ENCODE assay signal across 19 cellular contexts in the genomic region with DNA sequence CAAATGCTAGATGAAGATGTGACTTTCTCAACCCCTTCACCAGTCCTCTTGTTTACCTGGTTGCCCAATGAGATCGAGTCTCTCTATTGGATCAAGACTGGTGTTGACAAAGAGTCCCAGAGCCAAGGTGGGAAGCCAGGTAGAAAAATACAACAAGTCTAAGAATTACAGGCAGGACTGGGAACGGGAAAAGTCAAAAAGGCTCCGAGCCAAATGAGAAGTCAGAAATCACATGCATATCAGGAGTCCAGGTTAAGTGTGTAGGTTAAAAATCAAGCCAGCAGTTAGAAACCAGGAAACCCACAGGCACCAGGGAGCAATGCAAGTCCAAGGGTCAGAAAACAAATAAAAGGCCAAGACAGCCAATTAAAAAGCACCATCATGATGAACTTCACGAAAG. TPM values are rescaled to one million over a fixed set of nuclear protein-coding genes. Genes with fewer than 3 reads are reported as not detected.
DNase-seq lines count a peak whose midpoint lies in the region; ATAC-seq, FAIRE-seq and TF ChIP-seq lines count a peak whose summit lies in the region.
"Had no signal": no experiment of that assay in that cellular context is flagged by ENCODE, and none has a peak within 500 bp of the region (broad histone marks: within the 10 kb centered on the region; RNA-seq: fewer than 3 reads in every experiment).

No MANE protein-coding gene starts in this region.

- H3K36me3 ChIP-seq in heart left ventricle (no peaks in the 10 kb centered on the region), kidney (ENCODE audit: control insufficient read depth in 1 of 2, insufficient read depth in 2 of 2, low read length in 2 of 2) (no peaks in the 10 kb centered on the region), mucosa of rectum (ENCODE audit: control insufficient read depth in 2 of 2, insufficient read depth in 2 of 2, low read length in 2 of 2) (no peaks in the 10 kb centered on the region), upper lobe of right lung (no peaks in the 10 kb centered on the region), aorta (ENCODE audit: control insufficient read depth in 1 of 2, insufficient read depth in 2 of 2, low read length in 1 of 2) (no peaks in the 10 kb centered on the region)
- H3K36me3 ChIP-seq: SJCRH30 had no signal

- no peak for ATAC-seq in heart left ventricle
- no peak for ATAC-seq in right cardiac atrium
- ATAC-seq in upper lobe of right lung, result no peak
- ATAC-seq in GM21528 (IDR thresholded peaks at IDR 0.05; ENCODE audit: low FRiP score, unreplicated experiment), result no peak
- ATAC-seq in aorta (ENCODE audit: low FRiP score), result no peak
- no peak for ATAC-seq in GM18502 (IDR thresholded peaks at IDR 0.05; ENCODE audit: poor library complexity, unreplicated experiment)
- ATAC-seq: HCT116 had no signal

- H3K9ac ChIP-seq in kidney (ENCODE audit: low read length in 2 of 2) (no peak overlapping the region), mucosa of rectum (ENCODE audit: low read depth in 1 of 2, low read length in 2 of 2) (no peak overlapping the region)

- 76 to 81% (median 79%) methylated on average over 4 of the region's 4 CpGs for WGBS in heart left ventricle, 4 donors
- WGBS in right cardiac atrium, result 74% methylated on average over 4 of the region's 4 CpGs
- WGBS in aorta, 2 donors, result 74 to 77% methylated on average over 4 of the region's 4 CpGs

- H3K27ac ChIP-seq in heart left ventricle (peak overlapping the region in 7 of 12 donors; percentile 10 to 70 (median 45)), right cardiac atrium (ENCODE audit: low read length) (no peak overlapping the region), kidney (ENCODE audit: low read depth in 2 of 2, low read length in 2 of 2) (peak overlapping the region; percentile 51 to 88), mucosa of rectum (ENCODE audit: low read depth in 2 of 2, low read length in 2 of 2) (peak overlapping the region; percentile 75 to 78), upper lobe of right lung (peak overlapping the region; percentile 69), aorta (ENCODE audit: low read depth in 1 of 2, low read length in 2 of 2) (no peak overlapping the region)
- H3K27ac ChIP-seq: SJCRH30 had no signal

- no peak for TF ChIP-seq POLR2A in heart left ventricle (IDR thresholded peaks at IDR 0.05)

- peak; percentile 61 for FAIRE-seq in kidney (lab: Jason Lieb, UNC)
- FAIRE-seq: GM18507 had no signal

- intact Hi-C loops in heart left ventricle (cut with DNase I), result loop anchor here in 1 of 10 donors (10.0 kb wide), 1 partner anchor 89 kb away; no protein-coding TSS in a partner anchor
- intact Hi-C loops in right cardiac atrium (cut with DNase I), result no loop called here
- intact Hi-C loops in kidney (cut with DNase I), result no loop called here
- intact Hi-C loops in upper lobe of right lung (cut with DNase I), result no loop called here
- intact Hi-C loops in aorta (cut with DNase I), result no loop called here

- TF ChIP-seq CTCF in heart left ventricle (IDR thresholded peaks at IDR 0.05) (no peak), kidney (IDR thresholded peaks at IDR 0.05; ENCODE audit: borderline replicate concordance, extremely low read depth, insufficient read depth) (no peak), upper lobe of right lung (IDR thresholded peaks at IDR 0.05) (no peak)

- H3K4me1 ChIP-seq in heart left ventricle, result peaks cover 0 to 17% (median 6%) of the 10 kb centered on the region in 12 donors
- no peaks in the 10 kb centered on the region for H3K4me1 ChIP-seq in right cardiac atrium (ENCODE audit: control insufficient read depth, insufficient read depth, low read length)
- peaks cover 7 to 9% of the 10 kb centered on the region in 2 donors for H3K4me1 ChIP-seq in kidney (ENCODE audit: control insufficient read depth in 1 of 2, insufficient read depth in 1 of 2, low read depth in 1 of 2, low read length in 2 of 2)
- peaks cover 0 to 10% of the 10 kb centered on the region in 2 donors for H3K4me1 ChIP-seq in mucosa of rectum (ENCODE audit: control insufficient read depth in 2 of 2, insufficient read depth in 2 of 2, low read length in 2 of 2)
- H3K4me1 ChIP-seq in upper lobe of right lung, result peaks cover 42% of the 10 kb centered on the region
- H3K4me1 ChIP-seq in aorta (ENCODE audit: control insufficient read depth in 1 of 2, insufficient read depth in 2 of 2, low read length in 2 of 2), result no peaks in the 10 kb centered on the region
- H3K4me1 ChIP-seq: SJCRH30 had no signal

- DNase-seq in heart left ventricle (no peak), right cardiac atrium (no peak), kidney (no peak), upper lobe of right lung (no peak), aorta (no peak)
- DNase-seq: 8988T, C1 segment of cervical spinal cord, NCI-H1436, NCI-H2081 treated with DMSO at 0.1 percent for 48 hours, NCI-H524, SJCRH30 had no signal

- H3K4me3 ChIP-seq in heart left ventricle (no peak overlapping the region), right cardiac atrium (ENCODE audit: low read length) (no peak overlapping the region), kidney (ENCODE audit: low read length in 2 of 2) (peak overlapping the region in 1 of 2 donors; percentile 10), mucosa of rectum (ENCODE audit: low read length in 2 of 2) (peak overlapping the region in 1 of 2 donors; percentile 31), upper lobe of right lung (no peak overlapping the region), aorta (ENCODE audit: low read length in 2 of 2) (no peak overlapping the region)
- H3K4me3 ChIP-seq: SJCRH30 had no signal

- H3K9me3 ChIP-seq in heart left ventricle (no peaks in the 10 kb centered on the region), right cardiac atrium (ENCODE audit: control insufficient read depth, low read length) (no peaks in the 10 kb centered on the region), kidney (ENCODE audit: control insufficient read depth in 1 of 2, low read length in 2 of 2) (no peaks in the 10 kb centered on the region), mucosa of rectum (ENCODE audit: control insufficient read depth in 2 of 2, low read length in 2 of 2) (no peaks in the 10 kb centered on the region), upper lobe of right lung (no peaks in the 10 kb centered on the region), aorta (ENCODE audit: control insufficient read depth, low read length) (no peaks in the 10 kb centered on the region)
- H3K9me3 ChIP-seq: SJCRH30 had no signal

- H3K27me3 ChIP-seq in heart left ventricle (no peaks in the 10 kb centered on the region), right cardiac atrium (ENCODE audit: control insufficient read depth, insufficient read depth) (no peaks in the 10 kb centered on the region), mucosa of rectum (ENCODE audit: control insufficient read depth in 2 of 2, insufficient read depth in 2 of 2, low read length in 2 of 2) (no peaks in the 10 kb centered on the region), upper lobe of right lung (no peaks in the 10 kb centered on the region), aorta (ENCODE audit: control insufficient read depth in 1 of 2, insufficient read depth in 2 of 2, low read length in 1 of 2) (no peaks in the 10 kb centered on the region)
- H3K27me3 ChIP-seq: SJCRH30 had no signal

RNA-seq across cellular contexts. Expression of a gene that starts 27.4 kb away (rescaled TPM):
- total RNA-seq in heart left ventricle (10 to 100 TPM in 8 of 9 donors, 1 to 10 TPM in 1; 10.0 to 30.3 (median 18.8) TPM), right cardiac atrium (10 to 100 TPM; 20.7 to 27.8 (median 23.3) TPM), kidney (128 TPM), upper lobe of right lung (71.1 TPM), aorta (10 to 100 TPM; 47.1 to 47.7 TPM)
- polyA plus RNA-seq in heart left ventricle (10 to 100 TPM; 36.6 to 59.2 TPM), right cardiac atrium (43.7 TPM), kidney (ENCODE audit: insufficient read depth, low read depth, low replicate concordance) (327 TPM), aorta (10 to 100 TPM; 48.8 to 53.6 TPM)
- total RNA-seq: SJCRH30 had no signal

RNA-seq across cellular contexts. Expression of a gene that starts 39.0 kb away (rescaled TPM):
- total RNA-seq in heart left ventricle, result under 1 TPM in 3 of 9 donors, not detected in 6; 0.12 to 0.35 (median 0.29) TPM
- under 1 TPM in 1 of 2 donors, not detected in 1; 0.35 TPM for polyA plus RNA-seq in heart left ventricle
- total RNA-seq in right cardiac atrium, result under 1 TPM in 1 of 4 donors, not detected in 3; 0.67 TPM
- polyA plus RNA-seq in right cardiac atrium, result 0.18 TPM
- total RNA-seq in kidney, result not detected
- polyA plus RNA-seq in kidney (ENCODE audit: insufficient read depth, low read depth, low replicate concordance), result not detected
- 0.26 TPM for total RNA-seq in upper lobe of right lung
- total RNA-seq in aorta, result under 1 TPM in 1 of 2 donors, not detected in 1; 0.32 TPM
- polyA plus RNA-seq in aorta, result 1 to 10 TPM in 1 of 2 donors, under 1 TPM in 1; 0.05 to 1.1 TPM
- total RNA-seq: HT-29, RPMI7951, SJCRH30 had no signal
- polyA plus RNA-seq: IgD-negative memory B cell had no signal

RNA-seq across cellular contexts. Expression of a gene that starts 48.8 kb away (rescaled TPM):
- total RNA-seq in heart left ventricle (1 to 10 TPM in 2 of 9 donors, under 1 TPM in 1, not detected in 6; 0.21 to 2.0 (median 1.9) TPM), right cardiac atrium (under 1 TPM in 2 of 4 donors, not detected in 2; 0.50 to 0.54 TPM), kidney (1.4 TPM), upper lobe of right lung (3.2 TPM), aorta (1 to 10 TPM in 1 of 2 donors, under 1 TPM in 1; 0.45 to 1.7 TPM)
- polyA plus RNA-seq in heart left ventricle (not detected), right cardiac atrium (0.11 TPM), kidney (ENCODE audit: insufficient read depth, low read depth, low replicate concordance) (0.45 TPM), aorta (under 1 TPM in 1 of 2 donors, not detected in 1; 0.88 TPM)
- total RNA-seq: HT-29, RPMI7951, SJCRH30 had no signal

Comparison
In these comparisons a context has a peak if more than half of its experiments do, and no peak if none do; other contexts are left out.
1. H3K27ac ChIP-seq: peak in heart left ventricle (7 of 12), kidney (2 of 2), mucosa of rectum (2 of 2) and upper lobe of right lung (single experiment); none in right cardiac atrium (single experiment) and aorta (0 of 2).